ENCODE assay signal across 28 cellular contexts in the genomic region with DNA sequence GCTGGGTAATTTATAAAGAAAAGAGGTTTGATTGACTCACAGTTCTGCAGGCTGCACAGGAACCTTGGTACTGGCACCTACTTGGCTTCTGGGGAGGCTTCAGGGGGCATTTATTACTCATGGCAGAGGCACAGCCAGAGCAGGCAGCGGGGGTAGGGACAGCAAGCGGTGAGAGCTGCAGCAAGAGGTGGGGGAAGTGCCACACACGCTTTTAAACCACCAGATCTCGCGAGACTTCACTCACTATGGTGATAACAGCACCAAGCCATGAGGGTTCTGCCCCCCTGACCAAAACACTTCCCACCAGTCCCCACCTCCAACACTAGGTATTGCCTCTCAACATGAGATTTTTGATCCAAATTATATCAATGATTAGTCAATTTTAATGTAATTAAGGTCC. TPM values are rescaled to one million over a fixed set of nuclear protein-coding genes. Genes with fewer than 3 reads are reported as not detected.
"Had no signal": no experiment of that assay in that cellular context is flagged by ENCODE, and none has a peak within 500 bp of the region (broad histone marks: within the 10 kb centered on the region; RNA-seq: fewer than 3 reads in every experiment).

No MANE protein-coding gene starts in this region.

- H3K4me1 ChIP-seq: SJSA1 had no signal

- H3K36me3 ChIP-seq: SJSA1 had no signal

- H3K9ac ChIP-seq: KMS-11 had no signal

- ATAC-seq: HepG2 had no signal

- FAIRE-seq: HepG2, RCC 7860 had no signal

- H3K4me2 ChIP-seq: KMS-11 had no signal

- H3K27ac ChIP-seq: KMS-11, SJSA1, SK-N-MC had no signal

- DNase-seq: IMR-90, Kasumi-1, MV-4-11, NCI-H1092, NCI-H1105 treated with DMSO at 0.1 percent for 48 hours, NCI-H1417 treated with DMSO at 0.1 percent for 48 hours, NCI-H146, NCI-H1694 treated with DMSO at 0.1 percent for 48 hours, NCI-H1930, NCI-H2081, NCI-H2107, NCI-H2171, NCI-H226, NCI-H446, NCI-H510A, NCI-H524 treated with DMSO at 0.1 percent for 48 hours, NCI-H69, NCI-H774, Right ventricle myocardium superior, RPMI8226, SIG-M5 had no signal

- H3K27me3 ChIP-seq: SJSA1 had no signal

- H3K4me3 ChIP-seq: SJSA1, SK-N-MC had no signal

- H3K9me3 ChIP-seq: SJSA1 had no signal

RNA-seq across cellular contexts. Expression of gene MAT1A, which starts 24.1 kb away (rescaled TPM):
- total RNA-seq: IMR-90, SJSA1 had no signal
- polyA plus RNA-seq: IMR-90 had no signal

RNA-seq across cellular contexts. Expression of gene DYDC1, which starts 43.0 kb away (rescaled TPM):
- total RNA-seq: HepG2, HT-29, IMR-90, MCF 10A, Right ventricle myocardium superior, SJSA1 had no signal
- polyA plus RNA-seq: HepG2, IMR-90 had no signal

RNA-seq across cellular contexts. Expression of gene DYDC2, which starts 43.1 kb away (rescaled TPM):
- total RNA-seq: HT-29, IMR-90, MCF 10A, Right ventricle myocardium superior, SJSA1 had no signal
- polyA plus RNA-seq: IMR-90 had no signal
